In genomic region chr16:25035494-25036405, GRCh38 we compare ENCODE assay signal across 1 cellular context.
TF ChIP-seq lines count a peak whose summit lies in the region.

No MANE protein-coding gene starts in this region.

TF ChIP-seq in HEK293, 187 proteins besides CTCF, POLR2A, EP300 and RAD21 (continued from another document):
- no peak for TF ChIP-seq ZBTB10 (tag by site-specific recombination; IDR thresholded peaks at IDR 0.05)
- no peak for TF ChIP-seq ZNF518A (tag by site-specific recombination; conservative IDR thresholded peaks at IDR 0.05; ENCODE audit: low read depth)
- no peak for TF ChIP-seq ZNF202 (tag by site-specific recombination; IDR thresholded peaks at IDR 0.05; ENCODE audit: borderline replicate concordance)
- TF ChIP-seq ZNF792 (tag by site-specific recombination; IDR thresholded peaks at IDR 0.05) = no peak
- no peak for TF ChIP-seq ZNF112 (tag by site-specific recombination; IDR thresholded peaks at IDR 0.05)
- 0 out of 2 replicates have a peak, but pooled peaks have one; percentile 36 for TF ChIP-seq ZIC2 (tag by site-specific recombination; IDR thresholded peaks at IDR 0.05)
- TF ChIP-seq BCL6B (tag by site-specific recombination; IDR thresholded peaks at IDR 0.05) = no peak
- TF ChIP-seq ZNF513 (tag by site-specific recombination; IDR thresholded peaks at IDR 0.05) = peak; percentile 55
- TF ChIP-seq ZFP37 (tag by site-specific recombination; IDR thresholded peaks at IDR 0.05) = no peak
- TF ChIP-seq ZNF114 (tag by site-specific recombination; IDR thresholded peaks at IDR 0.05) = no peak
- no peak for TF ChIP-seq ZNF704 (tag by site-specific recombination; IDR thresholded peaks at IDR 0.05)
- TF ChIP-seq ZNF362 (tag by site-specific recombination; IDR thresholded peaks at IDR 0.05) = no peak
- 0 out of 2 replicates have a peak, but pooled peaks have one; percentile 18 for TF ChIP-seq KLF17 (tag by site-specific recombination; IDR thresholded peaks at IDR 0.05)
- no peak for TF ChIP-seq ZBTB26 (tag by site-specific recombination; optimal IDR thresholded peaks at IDR 0.05)
- TF ChIP-seq ZNF416 (tag by site-specific recombination; IDR thresholded peaks at IDR 0.05) = no peak
- no peak for TF ChIP-seq ZNF580 (tag by site-specific recombination; IDR thresholded peaks at IDR 0.05)
- TF ChIP-seq ZBTB44 (tag by site-specific recombination; IDR thresholded peaks at IDR 0.05) = no peak
- no peak for TF ChIP-seq ZNF571 (tag by site-specific recombination; IDR thresholded peaks at IDR 0.05)
- no peak for TF ChIP-seq ZBTB11 (tag by site-specific recombination; conservative IDR thresholded peaks at IDR 0.05; ENCODE audit: low read depth)
- no peak for TF ChIP-seq ZNF140 (tag by site-specific recombination; IDR thresholded peaks at IDR 0.05)
- no peak for TF ChIP-seq ZNF76 (tag by site-specific recombination; IDR thresholded peaks at IDR 0.05; ENCODE audit: borderline replicate concordance, low read depth)
- TF ChIP-seq BCL11B (tag by site-specific recombination; IDR thresholded peaks at IDR 0.05; ENCODE audit: low read depth) = no peak
- TF ChIP-seq PATZ1 (tag by site-specific recombination; IDR thresholded peaks at IDR 0.05) = no peak
- no peak for TF ChIP-seq YY1 (tag by site-specific recombination; IDR thresholded peaks at IDR 0.05)
- no peak for TF ChIP-seq GLI2 (tag by site-specific recombination; IDR thresholded peaks at IDR 0.05; ENCODE audit: borderline replicate concordance, low read depth)
